ENCODE assay signal across 1 cellular context in genomic region chr16:11047057-11047456, GRCh38.
TF ChIP-seq lines count a peak whose summit lies in the region.

No MANE protein-coding gene starts in this region.

TF ChIP-seq in HEK293, 187 proteins besides CTCF, POLR2A, EP300 and RAD21 (continued from another document):
- TF ChIP-seq, protein P1, sequence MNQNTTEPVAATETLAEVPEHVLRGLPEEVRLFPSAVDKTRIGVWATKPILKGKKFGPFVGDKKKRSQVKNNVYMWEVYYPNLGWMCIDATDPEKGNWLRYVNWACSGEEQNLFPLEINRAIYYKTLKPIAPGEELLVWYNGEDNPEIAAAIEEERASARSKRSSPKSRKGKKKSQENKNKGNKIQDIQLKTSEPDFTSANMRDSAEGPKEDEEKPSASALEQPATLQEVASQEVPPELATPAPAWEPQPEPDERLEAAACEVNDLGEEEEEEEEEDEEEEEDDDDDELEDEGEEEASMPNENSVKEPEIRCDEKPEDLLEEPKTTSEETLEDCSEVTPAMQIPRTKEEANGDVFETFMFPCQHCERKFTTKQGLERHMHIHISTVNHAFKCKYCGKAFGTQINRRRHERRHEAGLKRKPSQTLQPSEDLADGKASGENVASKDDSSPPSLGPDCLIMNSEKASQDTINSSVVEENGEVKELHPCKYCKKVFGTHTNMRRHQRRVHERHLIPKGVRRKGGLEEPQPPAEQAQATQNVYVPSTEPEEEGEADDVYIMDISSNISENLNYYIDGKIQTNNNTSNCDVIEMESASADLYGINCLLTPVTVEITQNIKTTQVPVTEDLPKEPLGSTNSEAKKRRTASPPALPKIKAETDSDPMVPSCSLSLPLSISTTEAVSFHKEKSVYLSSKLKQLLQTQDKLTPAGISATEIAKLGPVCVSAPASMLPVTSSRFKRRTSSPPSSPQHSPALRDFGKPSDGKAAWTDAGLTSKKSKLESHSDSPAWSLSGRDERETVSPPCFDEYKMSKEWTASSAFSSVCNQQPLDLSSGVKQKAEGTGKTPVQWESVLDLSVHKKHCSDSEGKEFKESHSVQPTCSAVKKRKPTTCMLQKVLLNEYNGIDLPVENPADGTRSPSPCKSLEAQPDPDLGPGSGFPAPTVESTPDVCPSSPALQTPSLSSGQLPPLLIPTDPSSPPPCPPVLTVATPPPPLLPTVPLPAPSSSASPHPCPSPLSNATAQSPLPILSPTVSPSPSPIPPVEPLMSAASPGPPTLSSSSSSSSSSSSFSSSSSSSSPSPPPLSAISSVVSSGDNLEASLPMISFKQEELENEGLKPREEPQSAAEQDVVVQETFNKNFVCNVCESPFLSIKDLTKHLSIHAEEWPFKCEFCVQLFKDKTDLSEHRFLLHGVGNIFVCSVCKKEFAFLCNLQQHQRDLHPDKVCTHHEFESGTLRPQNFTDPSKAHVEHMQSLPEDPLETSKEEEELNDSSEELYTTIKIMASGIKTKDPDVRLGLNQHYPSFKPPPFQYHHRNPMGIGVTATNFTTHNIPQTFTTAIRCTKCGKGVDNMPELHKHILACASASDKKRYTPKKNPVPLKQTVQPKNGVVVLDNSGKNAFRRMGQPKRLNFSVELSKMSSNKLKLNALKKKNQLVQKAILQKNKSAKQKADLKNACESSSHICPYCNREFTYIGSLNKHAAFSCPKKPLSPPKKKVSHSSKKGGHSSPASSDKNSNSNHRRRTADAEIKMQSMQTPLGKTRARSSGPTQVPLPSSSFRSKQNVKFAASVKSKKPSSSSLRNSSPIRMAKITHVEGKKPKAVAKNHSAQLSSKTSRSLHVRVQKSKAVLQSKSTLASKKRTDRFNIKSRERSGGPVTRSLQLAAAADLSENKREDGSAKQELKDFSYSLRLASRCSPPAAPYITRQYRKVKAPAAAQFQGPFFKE (tag by site-specific recombination; IDR thresholded peaks at IDR 0.05; ENCODE audit: borderline replicate concordance), result no peak
- TF ChIP-seq ZSCAN4 (tag by site-specific recombination; IDR thresholded peaks at IDR 0.05) (peak; percentile 66), SCRT2 (tag by site-specific recombination; IDR thresholded peaks at IDR 0.05) (no peak), ZNF677 (tag by site-specific recombination; IDR thresholded peaks at IDR 0.05) (no peak), ZNF560 (tag by site-specific recombination; IDR thresholded peaks at IDR 0.05; ENCODE audit: borderline replicate concordance) (no peak), ZFHX2 (tag by site-specific recombination; conservative IDR thresholded peaks at IDR 0.05) (no peak), ZNF248 (tag by site-specific recombination; IDR thresholded peaks at IDR 0.05) (no peak), ZNF580 (tag by site-specific recombination; IDR thresholded peaks at IDR 0.05) (no peak), ZNF335 (tag by site-specific recombination; conservative IDR thresholded peaks at IDR 0.05) (no peak), ZNF394 (tag by site-specific recombination; IDR thresholded peaks at IDR 0.05; ENCODE audit: borderline replicate concordance) (no peak), ZBTB49 (tag by site-specific recombination; IDR thresholded peaks at IDR 0.05; ENCODE audit: low read depth) (no peak), ZNF114 (tag by site-specific recombination; IDR thresholded peaks at IDR 0.05) (no peak), BCL11B (tag by site-specific recombination; IDR thresholded peaks at IDR 0.05; ENCODE audit: low read depth) (no peak), ZNF37A (tag by site-specific recombination; IDR thresholded peaks at IDR 0.05) (no peak), ZNF404 (tag by site-specific recombination; IDR thresholded peaks at IDR 0.05) (no peak), ZNF621 (tag by site-specific recombination; IDR thresholded peaks at IDR 0.05) (no peak), KLF7 (tag by site-specific recombination; IDR thresholded peaks at IDR 0.05; ENCODE audit: borderline replicate concordance) (no peak), ZNF623 (tag by site-specific recombination; IDR thresholded peaks at IDR 0.05) (no peak), WT1 (tag by site-specific recombination; IDR thresholded peaks at IDR 0.05) (peak; percentile 66), ZNF10 (tag by site-specific recombination; IDR thresholded peaks at IDR 0.05) (no peak), ZNF350 (tag by site-specific recombination; IDR thresholded peaks at IDR 0.05) (no peak), ZNF777 (tag by site-specific recombination; IDR thresholded peaks at IDR 0.05; ENCODE audit: borderline replicate concordance) (no peak), ZNF670 (tag by site-specific recombination; IDR thresholded peaks at IDR 0.05; ENCODE audit: low read depth) (no peak), SP2 (tag by site-specific recombination; IDR thresholded peaks at IDR 0.05) (no peak), ZNF776 (tag by site-specific recombination; IDR thresholded peaks at IDR 0.05; ENCODE audit: borderline replicate concordance) (no peak)
